In genomic region chr12:56145218-56145617, GRCh38 we compare ENCODE assay signal across 1 cellular context.
TF ChIP-seq lines count a peak whose summit lies in the region.

No MANE protein-coding gene starts in this region.

TF ChIP-seq in HepG2, 621 proteins besides CTCF, POLR2A, EP300 and RAD21:
- TF ChIP-seq MAFK (conservative IDR thresholded peaks at IDR 0.05 in 1 of 2, IDR thresholded peaks at IDR 0.05 in 1 of 2; ENCODE audit: low read length in 2 of 2): peak; percentile 88 to 91
- peak; percentile 87 for TF ChIP-seq MAFF (IDR thresholded peaks at IDR 0.05; ENCODE audit: low read depth, low read length)
- TF ChIP-seq ISX (CRISPR knock-in tag; conservative IDR thresholded peaks at IDR 0.05): no peak
